1 cellular context compared by ENCODE assay signal in the genomic region with DNA sequence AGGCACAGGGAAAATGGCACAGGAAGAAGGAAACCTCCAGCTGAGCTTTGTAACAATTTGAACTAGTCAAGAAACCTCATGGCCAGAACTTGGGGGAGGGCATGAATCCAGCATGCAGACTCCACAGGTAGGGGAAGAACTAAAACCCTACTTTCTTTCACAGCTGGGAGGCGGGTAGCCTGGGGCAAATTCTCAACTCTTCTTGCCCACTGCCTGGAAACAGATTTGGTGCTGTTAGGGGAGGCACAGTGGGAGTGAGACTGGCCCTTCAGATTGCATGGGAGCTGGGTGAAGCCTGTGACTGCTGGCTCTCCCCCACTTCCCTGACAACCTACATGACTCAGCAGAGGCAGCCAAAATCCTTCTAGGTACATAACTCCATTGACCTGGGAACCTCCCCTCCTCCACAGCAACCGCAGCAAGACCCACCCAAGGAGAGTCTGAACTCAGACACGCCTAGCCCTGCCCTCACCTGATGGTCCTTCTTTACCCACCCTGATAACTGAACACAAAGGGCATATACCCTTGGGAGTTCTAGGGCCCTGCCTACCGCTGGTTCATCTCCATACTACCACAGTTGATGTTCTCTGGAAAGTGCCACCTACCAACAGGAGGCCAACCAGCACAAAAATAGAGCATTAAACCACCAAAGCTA.
TF ChIP-seq lines count a peak whose summit lies in the region.

No MANE protein-coding gene starts in this region.

TF ChIP-seq in K562, 482 proteins besides CTCF, POLR2A, EP300 and RAD21 (continued from another document and continues in another):
- TF ChIP-seq, protein P1, sequence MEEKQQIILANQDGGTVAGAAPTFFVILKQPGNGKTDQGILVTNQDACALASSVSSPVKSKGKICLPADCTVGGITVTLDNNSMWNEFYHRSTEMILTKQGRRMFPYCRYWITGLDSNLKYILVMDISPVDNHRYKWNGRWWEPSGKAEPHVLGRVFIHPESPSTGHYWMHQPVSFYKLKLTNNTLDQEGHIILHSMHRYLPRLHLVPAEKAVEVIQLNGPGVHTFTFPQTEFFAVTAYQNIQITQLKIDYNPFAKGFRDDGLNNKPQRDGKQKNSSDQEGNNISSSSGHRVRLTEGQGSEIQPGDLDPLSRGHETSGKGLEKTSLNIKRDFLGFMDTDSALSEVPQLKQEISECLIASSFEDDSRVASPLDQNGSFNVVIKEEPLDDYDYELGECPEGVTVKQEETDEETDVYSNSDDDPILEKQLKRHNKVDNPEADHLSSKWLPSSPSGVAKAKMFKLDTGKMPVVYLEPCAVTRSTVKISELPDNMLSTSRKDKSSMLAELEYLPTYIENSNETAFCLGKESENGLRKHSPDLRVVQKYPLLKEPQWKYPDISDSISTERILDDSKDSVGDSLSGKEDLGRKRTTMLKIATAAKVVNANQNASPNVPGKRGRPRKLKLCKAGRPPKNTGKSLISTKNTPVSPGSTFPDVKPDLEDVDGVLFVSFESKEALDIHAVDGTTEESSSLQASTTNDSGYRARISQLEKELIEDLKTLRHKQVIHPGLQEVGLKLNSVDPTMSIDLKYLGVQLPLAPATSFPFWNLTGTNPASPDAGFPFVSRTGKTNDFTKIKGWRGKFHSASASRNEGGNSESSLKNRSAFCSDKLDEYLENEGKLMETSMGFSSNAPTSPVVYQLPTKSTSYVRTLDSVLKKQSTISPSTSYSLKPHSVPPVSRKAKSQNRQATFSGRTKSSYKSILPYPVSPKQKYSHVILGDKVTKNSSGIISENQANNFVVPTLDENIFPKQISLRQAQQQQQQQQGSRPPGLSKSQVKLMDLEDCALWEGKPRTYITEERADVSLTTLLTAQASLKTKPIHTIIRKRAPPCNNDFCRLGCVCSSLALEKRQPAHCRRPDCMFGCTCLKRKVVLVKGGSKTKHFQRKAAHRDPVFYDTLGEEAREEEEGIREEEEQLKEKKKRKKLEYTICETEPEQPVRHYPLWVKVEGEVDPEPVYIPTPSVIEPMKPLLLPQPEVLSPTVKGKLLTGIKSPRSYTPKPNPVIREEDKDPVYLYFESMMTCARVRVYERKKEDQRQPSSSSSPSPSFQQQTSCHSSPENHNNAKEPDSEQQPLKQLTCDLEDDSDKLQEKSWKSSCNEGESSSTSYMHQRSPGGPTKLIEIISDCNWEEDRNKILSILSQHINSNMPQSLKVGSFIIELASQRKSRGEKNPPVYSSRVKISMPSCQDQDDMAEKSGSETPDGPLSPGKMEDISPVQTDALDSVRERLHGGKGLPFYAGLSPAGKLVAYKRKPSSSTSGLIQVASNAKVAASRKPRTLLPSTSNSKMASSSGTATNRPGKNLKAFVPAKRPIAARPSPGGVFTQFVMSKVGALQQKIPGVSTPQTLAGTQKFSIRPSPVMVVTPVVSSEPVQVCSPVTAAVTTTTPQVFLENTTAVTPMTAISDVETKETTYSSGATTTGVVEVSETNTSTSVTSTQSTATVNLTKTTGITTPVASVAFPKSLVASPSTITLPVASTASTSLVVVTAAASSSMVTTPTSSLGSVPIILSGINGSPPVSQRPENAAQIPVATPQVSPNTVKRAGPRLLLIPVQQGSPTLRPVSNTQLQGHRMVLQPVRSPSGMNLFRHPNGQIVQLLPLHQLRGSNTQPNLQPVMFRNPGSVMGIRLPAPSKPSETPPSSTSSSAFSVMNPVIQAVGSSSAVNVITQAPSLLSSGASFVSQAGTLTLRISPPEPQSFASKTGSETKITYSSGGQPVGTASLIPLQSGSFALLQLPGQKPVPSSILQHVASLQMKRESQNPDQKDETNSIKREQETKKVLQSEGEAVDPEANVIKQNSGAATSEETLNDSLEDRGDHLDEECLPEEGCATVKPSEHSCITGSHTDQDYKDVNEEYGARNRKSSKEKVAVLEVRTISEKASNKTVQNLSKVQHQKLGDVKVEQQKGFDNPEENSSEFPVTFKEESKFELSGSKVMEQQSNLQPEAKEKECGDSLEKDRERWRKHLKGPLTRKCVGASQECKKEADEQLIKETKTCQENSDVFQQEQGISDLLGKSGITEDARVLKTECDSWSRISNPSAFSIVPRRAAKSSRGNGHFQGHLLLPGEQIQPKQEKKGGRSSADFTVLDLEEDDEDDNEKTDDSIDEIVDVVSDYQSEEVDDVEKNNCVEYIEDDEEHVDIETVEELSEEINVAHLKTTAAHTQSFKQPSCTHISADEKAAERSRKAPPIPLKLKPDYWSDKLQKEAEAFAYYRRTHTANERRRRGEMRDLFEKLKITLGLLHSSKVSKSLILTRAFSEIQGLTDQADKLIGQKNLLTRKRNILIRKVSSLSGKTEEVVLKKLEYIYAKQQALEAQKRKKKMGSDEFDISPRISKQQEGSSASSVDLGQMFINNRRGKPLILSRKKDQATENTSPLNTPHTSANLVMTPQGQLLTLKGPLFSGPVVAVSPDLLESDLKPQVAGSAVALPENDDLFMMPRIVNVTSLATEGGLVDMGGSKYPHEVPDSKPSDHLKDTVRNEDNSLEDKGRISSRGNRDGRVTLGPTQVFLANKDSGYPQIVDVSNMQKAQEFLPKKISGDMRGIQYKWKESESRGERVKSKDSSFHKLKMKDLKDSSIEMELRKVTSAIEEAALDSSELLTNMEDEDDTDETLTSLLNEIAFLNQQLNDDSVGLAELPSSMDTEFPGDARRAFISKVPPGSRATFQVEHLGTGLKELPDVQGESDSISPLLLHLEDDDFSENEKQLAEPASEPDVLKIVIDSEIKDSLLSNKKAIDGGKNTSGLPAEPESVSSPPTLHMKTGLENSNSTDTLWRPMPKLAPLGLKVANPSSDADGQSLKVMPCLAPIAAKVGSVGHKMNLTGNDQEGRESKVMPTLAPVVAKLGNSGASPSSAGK (IDR thresholded peaks at IDR 0.05), result peak; percentile 55
- TF ChIP-seq, protein P2, sequence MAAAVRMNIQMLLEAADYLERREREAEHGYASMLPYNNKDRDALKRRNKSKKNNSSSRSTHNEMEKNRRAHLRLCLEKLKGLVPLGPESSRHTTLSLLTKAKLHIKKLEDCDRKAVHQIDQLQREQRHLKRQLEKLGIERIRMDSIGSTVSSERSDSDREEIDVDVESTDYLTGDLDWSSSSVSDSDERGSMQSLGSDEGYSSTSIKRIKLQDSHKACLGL (CRISPR knock-in tag; IDR thresholded peaks at IDR 0.05; ENCODE audit: borderline replicate concordance, poor library complexity, severe bottlenecking), result no peak
- TF ChIP-seq, protein P3, sequence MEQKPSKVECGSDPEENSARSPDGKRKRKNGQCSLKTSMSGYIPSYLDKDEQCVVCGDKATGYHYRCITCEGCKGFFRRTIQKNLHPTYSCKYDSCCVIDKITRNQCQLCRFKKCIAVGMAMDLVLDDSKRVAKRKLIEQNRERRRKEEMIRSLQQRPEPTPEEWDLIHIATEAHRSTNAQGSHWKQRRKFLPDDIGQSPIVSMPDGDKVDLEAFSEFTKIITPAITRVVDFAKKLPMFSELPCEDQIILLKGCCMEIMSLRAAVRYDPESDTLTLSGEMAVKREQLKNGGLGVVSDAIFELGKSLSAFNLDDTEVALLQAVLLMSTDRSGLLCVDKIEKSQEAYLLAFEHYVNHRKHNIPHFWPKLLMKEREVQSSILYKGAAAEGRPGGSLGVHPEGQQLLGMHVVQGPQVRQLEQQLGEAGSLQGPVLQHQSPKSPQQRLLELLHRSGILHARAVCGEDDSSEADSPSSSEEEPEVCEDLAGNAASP (IDR thresholded peaks at IDR 0.05), result no peak
- TF ChIP-seq CHD4 (IDR thresholded peaks at IDR 0.05; ENCODE audit: insufficient read depth, insufficient replicate concordance, low read depth, low read length, poor library complexity, severe bottlenecking) (no peak), ZBTB17 (CRISPR knock-in tag; IDR thresholded peaks at IDR 0.05) (no peak), ZNF586 (CRISPR knock-in tag; conservative IDR thresholded peaks at IDR 0.05) (no peak), HMG20B (CRISPR knock-in tag; IDR thresholded peaks at IDR 0.05) (no peak), MBD2 (IDR thresholded peaks at IDR 0.05; ENCODE audit: borderline replicate concordance, low read depth) (peak; percentile 79), ZNF217 (CRISPR knock-in tag; IDR thresholded peaks at IDR 0.05) (no peak), CBX1 (IDR thresholded peaks at IDR 0.05; ENCODE audit: low read depth) (peak; percentile 69; the same call in 1 of the 2 replicates), SREBF1 (IDR thresholded peaks at IDR 0.05; ENCODE audit: borderline replicate concordance, low read depth, low read length) (no peak), ZNF764 (CRISPR knock-in tag; IDR thresholded peaks at IDR 0.05; ENCODE audit: low read depth) (no peak), ATF7 (IDR thresholded peaks at IDR 0.05) (peak; percentile 68), ZFP30 (CRISPR knock-in tag; IDR thresholded peaks at IDR 0.05; ENCODE audit: borderline replicate concordance) (no peak), ZNF436 (CRISPR knock-in tag; IDR thresholded peaks at IDR 0.05) (no peak), RBM15 (IDR thresholded peaks at IDR 0.05; ENCODE audit: insufficient read depth, low read length) (no peak), ZZZ3 (IDR thresholded peaks at IDR 0.05) (no peak), KDM1A (IDR thresholded peaks at IDR 0.05) (peak; percentile 91 to 93), FOXA1 (IDR thresholded peaks at IDR 0.05; ENCODE audit: borderline replicate concordance) (no peak), SMAD1 (IDR thresholded peaks at IDR 0.05; ENCODE audit: low read depth, low read length, partially characterized antibody) (no peak), GTF2F1 (IDR thresholded peaks at IDR 0.05; ENCODE audit: low read depth, low read length) (no peak), SP2 (IDR thresholded peaks at IDR 0.05; ENCODE audit: extremely low read depth, low read depth, low read length, poor library complexity, severe bottlenecking) (no peak), STAT5B (CRISPR knock-in tag; IDR thresholded peaks at IDR 0.05) (no peak), SRSF1 (IDR thresholded peaks at IDR 0.05; ENCODE audit: low read depth, low read length) (no peak), ETS2 (tag; IDR thresholded peaks at IDR 0.05; ENCODE audit: borderline replicate concordance, poor library complexity, severe bottlenecking) (no peak), DNMT1 (IDR thresholded peaks at IDR 0.05) (no peak), BMI1 (IDR thresholded peaks at IDR 0.05; ENCODE audit: low read length) (no peak), ZNF785 (CRISPR knock-in tag; IDR thresholded peaks at IDR 0.05) (no peak), ZKSCAN8 (CRISPR knock-in tag; IDR thresholded peaks at IDR 0.05) (0 out of 2 replicates have a peak, but pooled peaks have one; percentile 28), NR3C1 (CRISPR knock-in tag; IDR thresholded peaks at IDR 0.05) (no peak), PYGO2 (tag; IDR thresholded peaks at IDR 0.05) (peak; percentile 9; the same call in 1 of the 2 replicates), NR2C2 (CRISPR knock-in tag; IDR thresholded peaks at IDR 0.05) (no peak), NR2C2 (tag; IDR thresholded peaks at IDR 0.05) (no peak; the same call in 1 of the 2 replicates), ZNF311 (CRISPR knock-in tag; IDR thresholded peaks at IDR 0.05) (no peak), GTF2A2 (tag; IDR thresholded peaks at IDR 0.05) (no peak), XRCC5 (IDR thresholded peaks at IDR 0.05; ENCODE audit: low read depth, low read length) (0 out of 2 replicates have a peak, but pooled peaks have one; percentile 14), ILK (tag; IDR thresholded peaks at IDR 0.05; ENCODE audit: borderline replicate concordance, low read depth) (no peak), ZC3H11A (IDR thresholded peaks at IDR 0.05; ENCODE audit: low read depth, low read length) (no peak), TCF3 (CRISPR knock-in tag; IDR thresholded peaks at IDR 0.05) (peak; percentile 67), ZNF384 (IDR thresholded peaks at IDR 0.05; ENCODE audit: low read depth, low read length) (no peak)
- TF ChIP-seq, protein P4, sequence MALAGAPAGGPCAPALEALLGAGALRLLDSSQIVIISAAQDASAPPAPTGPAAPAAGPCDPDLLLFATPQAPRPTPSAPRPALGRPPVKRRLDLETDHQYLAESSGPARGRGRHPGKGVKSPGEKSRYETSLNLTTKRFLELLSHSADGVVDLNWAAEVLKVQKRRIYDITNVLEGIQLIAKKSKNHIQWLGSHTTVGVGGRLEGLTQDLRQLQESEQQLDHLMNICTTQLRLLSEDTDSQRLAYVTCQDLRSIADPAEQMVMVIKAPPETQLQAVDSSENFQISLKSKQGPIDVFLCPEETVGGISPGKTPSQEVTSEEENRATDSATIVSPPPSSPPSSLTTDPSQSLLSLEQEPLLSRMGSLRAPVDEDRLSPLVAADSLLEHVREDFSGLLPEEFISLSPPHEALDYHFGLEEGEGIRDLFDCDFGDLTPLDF (CRISPR knock-in tag; IDR thresholded peaks at IDR 0.05), result no peak
- TF ChIP-seq, protein P5, sequence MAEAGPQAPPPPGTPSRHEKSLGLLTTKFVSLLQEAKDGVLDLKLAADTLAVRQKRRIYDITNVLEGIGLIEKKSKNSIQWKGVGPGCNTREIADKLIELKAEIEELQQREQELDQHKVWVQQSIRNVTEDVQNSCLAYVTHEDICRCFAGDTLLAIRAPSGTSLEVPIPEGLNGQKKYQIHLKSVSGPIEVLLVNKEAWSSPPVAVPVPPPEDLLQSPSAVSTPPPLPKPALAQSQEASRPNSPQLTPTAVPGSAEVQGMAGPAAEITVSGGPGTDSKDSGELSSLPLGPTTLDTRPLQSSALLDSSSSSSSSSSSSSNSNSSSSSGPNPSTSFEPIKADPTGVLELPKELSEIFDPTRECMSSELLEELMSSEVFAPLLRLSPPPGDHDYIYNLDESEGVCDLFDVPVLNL (CRISPR knock-in tag; IDR thresholded peaks at IDR 0.05; ENCODE audit: low read depth), result no peak
- TF ChIP-seq, protein P6, sequence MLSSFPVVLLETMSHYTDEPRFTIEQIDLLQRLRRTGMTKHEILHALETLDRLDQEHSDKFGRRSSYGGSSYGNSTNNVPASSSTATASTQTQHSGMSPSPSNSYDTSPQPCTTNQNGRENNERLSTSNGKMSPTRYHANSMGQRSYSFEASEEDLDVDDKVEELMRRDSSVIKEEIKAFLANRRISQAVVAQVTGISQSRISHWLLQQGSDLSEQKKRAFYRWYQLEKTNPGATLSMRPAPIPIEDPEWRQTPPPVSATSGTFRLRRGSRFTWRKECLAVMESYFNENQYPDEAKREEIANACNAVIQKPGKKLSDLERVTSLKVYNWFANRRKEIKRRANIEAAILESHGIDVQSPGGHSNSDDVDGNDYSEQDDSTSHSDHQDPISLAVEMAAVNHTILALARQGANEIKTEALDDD (IDR thresholded peaks at IDR 0.05), result peak; percentile 81
- TF ChIP-seq, protein P7, sequence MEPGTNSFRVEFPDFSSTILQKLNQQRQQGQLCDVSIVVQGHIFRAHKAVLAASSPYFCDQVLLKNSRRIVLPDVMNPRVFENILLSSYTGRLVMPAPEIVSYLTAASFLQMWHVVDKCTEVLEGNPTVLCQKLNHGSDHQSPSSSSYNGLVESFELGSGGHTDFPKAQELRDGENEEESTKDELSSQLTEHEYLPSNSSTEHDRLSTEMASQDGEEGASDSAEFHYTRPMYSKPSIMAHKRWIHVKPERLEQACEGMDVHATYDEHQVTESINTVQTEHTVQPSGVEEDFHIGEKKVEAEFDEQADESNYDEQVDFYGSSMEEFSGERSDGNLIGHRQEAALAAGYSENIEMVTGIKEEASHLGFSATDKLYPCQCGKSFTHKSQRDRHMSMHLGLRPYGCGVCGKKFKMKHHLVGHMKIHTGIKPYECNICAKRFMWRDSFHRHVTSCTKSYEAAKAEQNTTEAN (CRISPR knock-in tag; IDR thresholded peaks at IDR 0.05), result no peak
- TF ChIP-seq, protein P8, sequence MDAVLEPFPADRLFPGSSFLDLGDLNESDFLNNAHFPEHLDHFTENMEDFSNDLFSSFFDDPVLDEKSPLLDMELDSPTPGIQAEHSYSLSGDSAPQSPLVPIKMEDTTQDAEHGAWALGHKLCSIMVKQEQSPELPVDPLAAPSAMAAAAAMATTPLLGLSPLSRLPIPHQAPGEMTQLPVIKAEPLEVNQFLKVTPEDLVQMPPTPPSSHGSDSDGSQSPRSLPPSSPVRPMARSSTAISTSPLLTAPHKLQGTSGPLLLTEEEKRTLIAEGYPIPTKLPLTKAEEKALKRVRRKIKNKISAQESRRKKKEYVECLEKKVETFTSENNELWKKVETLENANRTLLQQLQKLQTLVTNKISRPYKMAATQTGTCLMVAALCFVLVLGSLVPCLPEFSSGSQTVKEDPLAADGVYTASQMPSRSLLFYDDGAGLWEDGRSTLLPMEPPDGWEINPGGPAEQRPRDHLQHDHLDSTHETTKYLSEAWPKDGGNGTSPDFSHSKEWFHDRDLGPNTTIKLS (IDR thresholded peaks at IDR 0.05; ENCODE audit: borderline replicate concordance, low read depth), result peak; percentile 34; the same call in 1 of the 2 replicates
